In genomic region chr12:121209629-121210572, GRCh38 we compare ENCODE assay signal across 8 cellular contexts. TPM values are rescaled to one million over a fixed set of nuclear protein-coding genes. Genes with fewer than 3 reads are reported as not detected.
DNase-seq lines count a peak whose midpoint lies in the region; ATAC-seq, FAIRE-seq and TF ChIP-seq lines count a peak whose summit lies in the region.

A gene with protein sequence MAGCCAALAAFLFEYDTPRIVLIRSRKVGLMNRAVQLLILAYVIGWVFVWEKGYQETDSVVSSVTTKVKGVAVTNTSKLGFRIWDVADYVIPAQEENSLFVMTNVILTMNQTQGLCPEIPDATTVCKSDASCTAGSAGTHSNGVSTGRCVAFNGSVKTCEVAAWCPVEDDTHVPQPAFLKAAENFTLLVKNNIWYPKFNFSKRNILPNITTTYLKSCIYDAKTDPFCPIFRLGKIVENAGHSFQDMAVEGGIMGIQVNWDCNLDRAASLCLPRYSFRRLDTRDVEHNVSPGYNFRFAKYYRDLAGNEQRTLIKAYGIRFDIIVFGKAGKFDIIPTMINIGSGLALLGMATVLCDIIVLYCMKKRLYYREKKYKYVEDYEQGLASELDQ (plus strand): TSS chr12:121210129. CDS start chr12:121210165, 36 bp downstream.

- no peaks in the 10 kb centered on the region for H3K27me3 ChIP-seq in BLaER1
- H3K27me3 ChIP-seq in duodenal mucosa (ENCODE audit: control insufficient read depth in 1 of 2, insufficient read depth in 2 of 2, low read length in 2 of 2), result no peaks in the 10 kb centered on the region
- no peaks in the 10 kb centered on the region for H3K27me3 ChIP-seq in lower lobe of right lung (ENCODE audit: low read depth)

- peaks cover 42% of the 10 kb centered on the region for H3K4me1 ChIP-seq in BLaER1
- H3K4me1 ChIP-seq in duodenal mucosa (ENCODE audit: control insufficient read depth in 1 of 2, insufficient read depth in 2 of 2, low read length in 2 of 2), result peaks cover 11 to 26% of the 10 kb centered on the region in 2 donors
- H3K4me1 ChIP-seq in lower lobe of right lung, result peaks cover 31% of the 10 kb centered on the region

- no peaks in the 10 kb centered on the region for H4K20me1 ChIP-seq in BLaER1

- intact Hi-C loops in lower lobe of right lung (cut with DNase I), result no loop called here

- peak; percentile 41 for TF ChIP-seq CTCF in lower lobe of right lung (IDR thresholded peaks at IDR 0.05)

- DNase-seq in GM19239 (ENCODE audit: insufficient read length, low spot score) (peak; percentile 90), NCI-H526 (lab: John Stamatoyannopoulos, UW) (peak; percentile 23 to 92), lower lobe of right lung (peak; percentile 92)
- DNase-seq in activated CD4-positive, alpha-beta T cell treated with anti-CD3 and anti-CD28 coated beads, Interleukin-2, amount 50 U/mL, for 48 hours, result peak; percentile 88 to 90
- DNase-seq in stimulated activated CD4-positive, alpha-beta T cell treated with anti-CD3 and anti-CD28 coated beads, TNF-alpha, amount 100 ng/mL, for 4 hours (ENCODE audit: low read depth in 3 of 3), result peak; percentile 69 to 79 (median 74)

- peak within 1 kb of the TSS; percentile 84 for H3K4me2 ChIP-seq in BLaER1

- peak; percentile 63 for FAIRE-seq in GM19239 (lab: Jason Lieb, UNC)

- H3K27ac ChIP-seq in BLaER1, result peak within 1 kb of the TSS; percentile 90
- peak within 1 kb of the TSS; percentile 89 for H3K27ac ChIP-seq in duodenal mucosa (ENCODE audit: low read depth, low read length)
- H3K27ac ChIP-seq in lower lobe of right lung, result peak within 1 kb of the TSS; percentile 95

- H3K9me3 ChIP-seq in BLaER1 (no peaks in the 10 kb centered on the region), duodenal mucosa (ENCODE audit: control insufficient read depth in 1 of 2, low read length in 2 of 2) (no peaks in the 10 kb centered on the region), lower lobe of right lung (no peaks in the 10 kb centered on the region)

- ATAC-seq in HG03442 (IDR thresholded peaks at IDR 0.05; ENCODE audit: unreplicated experiment), result peak; percentile 75
- ATAC-seq in lower lobe of right lung, result peak; percentile 96

- H3K36me3 ChIP-seq in BLaER1 (0 out of 2 replicates have a peak, but pooled peaks cover 12% of the 10 kb centered on the region), duodenal mucosa (ENCODE audit: control insufficient read depth in 1 of 2, insufficient read depth in 2 of 2, low read length in 2 of 2) (no peaks in the 10 kb centered on the region), lower lobe of right lung (peaks cover 5% of the 10 kb centered on the region)

- peak within 1 kb of the TSS; percentile 83 for H3K4me3 ChIP-seq in BLaER1
- peak within 1 kb of the TSS; percentile 80 to 83 for H3K4me3 ChIP-seq in duodenal mucosa (ENCODE audit: low read depth in 1 of 2, low read length in 2 of 2)
- peak within 1 kb of the TSS; percentile 79 for H3K4me3 ChIP-seq in lower lobe of right lung

- peak within 1 kb of the TSS; percentile 90 for H3K9ac ChIP-seq in BLaER1
- H3K9ac ChIP-seq in duodenal mucosa (ENCODE audit: low read depth in 1 of 2, low read length in 2 of 2), result peak within 1 kb of the TSS; percentile 89 to 93

RNA-seq across cellular contexts. Expression of the gene that starts here (rescaled TPM):
- total RNA-seq in lower lobe of right lung, result 65.8 TPM

Comparison
In these comparisons a context has a peak if more than half of its experiments do, and no peak if none do; other contexts are left out.
1. Peak in every context shown above with its lines: DNase-seq, ATAC-seq, H3K4me3 ChIP-seq and H3K27ac ChIP-seq.